14 cellular contexts compared by ENCODE assay signal in the genomic region with DNA sequence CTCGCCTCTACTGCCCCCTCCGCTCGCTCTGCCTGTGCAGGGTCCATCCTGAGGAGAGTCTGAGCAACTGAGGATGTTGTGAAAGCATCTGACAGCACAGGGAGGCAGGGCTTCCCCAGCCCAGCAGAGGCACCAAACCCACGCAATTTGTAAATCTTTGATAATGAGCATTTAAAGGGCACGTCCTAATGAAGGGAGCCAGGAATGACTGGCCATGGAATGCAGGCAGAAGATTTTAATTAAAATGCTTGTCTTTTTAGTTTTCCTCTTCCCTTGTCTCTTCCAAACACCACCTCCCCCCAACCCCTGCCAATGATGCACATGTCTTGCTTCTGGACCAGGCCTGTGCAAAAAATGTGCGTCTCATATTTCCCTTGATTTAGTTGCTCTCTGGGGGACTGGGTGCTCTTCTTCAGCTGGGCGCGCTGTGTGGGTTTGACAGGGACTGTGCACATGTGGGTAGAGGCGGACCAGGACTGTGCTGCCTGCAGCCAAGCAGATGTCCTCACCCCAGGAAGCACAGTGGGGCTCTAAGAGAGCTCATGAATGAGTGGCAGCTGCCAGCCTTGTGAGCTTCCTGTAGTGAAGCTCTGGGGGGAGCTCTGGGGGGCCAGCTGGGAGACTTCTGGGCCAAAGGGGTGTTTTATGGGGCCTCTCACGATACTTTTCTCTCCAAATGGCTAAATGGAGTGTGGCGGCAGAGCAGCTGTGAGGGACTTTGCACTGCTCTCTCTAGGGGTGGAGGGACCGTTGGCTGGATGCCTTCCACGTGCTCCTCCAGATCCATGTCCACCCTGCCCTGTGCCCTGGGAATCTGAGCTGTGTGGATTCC.
DNase-seq lines count a peak whose midpoint lies in the region; ATAC-seq and TF ChIP-seq lines count a peak whose summit lies in the region.
"Had no signal": no experiment of that assay in that cellular context is flagged by ENCODE, and none has a peak within 500 bp of the region (broad histone marks: within the 10 kb centered on the region; RNA-seq: fewer than 3 reads in every experiment).

No MANE protein-coding gene starts in this region.

- H3K9me3 Mint-ChIP-seq in activated naive CD4-positive, alpha-beta T cell treated with anti-CD3 and anti-CD28 coated beads for 36 hours = no peaks in the 10 kb centered on the region
- H3K9me3 Mint-ChIP-seq: stimulated activated naive CD8-positive, alpha-beta T cell treated with anti-CD3 and anti-CD28 coated beads, Interleukin-15, Interleukin-2, amounts not matched to agents 100 ng/mL and 50 ng/mL, for 24 hours had no signal

- H3K27ac Mint-ChIP-seq in activated naive CD4-positive, alpha-beta T cell treated with anti-CD3 and anti-CD28 coated beads for 36 hours = no peak overlapping the region
- H3K27ac Mint-ChIP-seq: stimulated activated naive CD8-positive, alpha-beta T cell treated with anti-CD3 and anti-CD28 coated beads, Interleukin-15, Interleukin-2, amounts not matched to agents 100 ng/mL and 50 ng/mL, for 24 hours had no signal

- H3K4me3 Mint-ChIP-seq in activated naive CD4-positive, alpha-beta T cell treated with anti-CD3 and anti-CD28 coated beads for 36 hours = no peak overlapping the region
- H3K4me3 Mint-ChIP-seq: stimulated activated naive CD8-positive, alpha-beta T cell treated with anti-CD3 and anti-CD28 coated beads, Interleukin-15, Interleukin-2, amounts not matched to agents 100 ng/mL and 50 ng/mL, for 24 hours had no signal

- DNase-seq in BJ (ENCODE audit: low read depth) = peak; percentile 96
- peak; percentile 81 to 91 for DNase-seq in NCI-H2081 (lab: John Stamatoyannopoulos, UW)
- peak in 58 of 61 donors; percentile 16 to 95 (median 78) for DNase-seq in caudate nucleus (lab: John Stamatoyannopoulos, UW)
- DNase-seq in myocyte (ENCODE audit: low read depth) = peak; percentile 28
- DNase-seq in activated naive CD4-positive, alpha-beta T cell treated with anti-CD3 and anti-CD28 coated beads for 36 hours = no peak
- DNase-seq in NCI-H2227 (lab: John Stamatoyannopoulos, UW; ENCODE audit: unreplicated experiment) = no peak
- no peak for DNase-seq in body of pancreas
- DNase-seq: activated T-cell treated with anti-CD3 and anti-CD28 coated beads, Interleukin-2, amount 50 U/mL, for 1 hour; Caco-2; cerebellar nuclear complex; heart left ventricle; mucosa of descending colon had no signal

- intact Hi-C loops in activated naive CD4-positive, alpha-beta T cell treated with anti-CD3 and anti-CD28 coated beads for 36 hours (cut with micrococcal nuclease) = no loop called here
- intact Hi-C loops in body of pancreas (cut with DNase I) = no loop called here

- CTCF ChIA-PET in BJ (lab: Yijun Ruan, JAX) = interaction anchor here (0.6 to 1.8 kb wide), 7 partner anchors 17 to 1877 kb away, joined by 3 to 6 read pairs (median 3); partner anchors contain the start of gene VSIG2
- CTCF ChIA-PET in activated naive CD4-positive, alpha-beta T cell treated with anti-CD3 and anti-CD28 coated beads for 36 hours (lab: Charles Lee) = no interaction called here

- no peaks in the 10 kb centered on the region for H3K36me3 Mint-ChIP-seq in activated naive CD4-positive, alpha-beta T cell treated with anti-CD3 and anti-CD28 coated beads for 36 hours (ENCODE audit: low read depth)

- POLR2A ChIA-PET in BJ (lab: Charles Lee) = no interaction called here

- no peak for TF ChIP-seq POLR2A in body of pancreas (IDR thresholded peaks at IDR 0.05)

- H3K27me3 ChIP-seq in BJ (ENCODE audit: control insufficient read depth, insufficient read depth, low read length) = no peaks in the 10 kb centered on the region
- no peaks in the 10 kb centered on the region for H3K27me3 ChIP-seq in body of pancreas

- H3K27me3 Mint-ChIP-seq in activated naive CD4-positive, alpha-beta T cell treated with anti-CD3 and anti-CD28 coated beads for 36 hours (ENCODE audit: low read depth) = peaks cover 3% of the 10 kb centered on the region

- H3K4me3 ChIP-seq in BJ (ENCODE audit: low read depth, low read length) (no peak overlapping the region), body of pancreas (no peak overlapping the region)
- H3K4me3 ChIP-seq: heart left ventricle, mucosa of descending colon had no signal

- 90 to 95% methylated on average over 11 to 13 of the region's 13 CpGs for WGBS in body of pancreas, 2 donors

- ATAC-seq in HG03097 (IDR thresholded peaks at IDR 0.05; ENCODE audit: low FRiP score, unreplicated experiment) = no peak
- ATAC-seq in body of pancreas = no peak
- ATAC-seq: mucosa of descending colon had no signal

- no peaks in the 10 kb centered on the region for H3K4me1 Mint-ChIP-seq in activated naive CD4-positive, alpha-beta T cell treated with anti-CD3 and anti-CD28 coated beads for 36 hours (ENCODE audit: low read depth)

- no peaks in the 10 kb centered on the region for H3K9me3 ChIP-seq in body of pancreas
- H3K9me3 ChIP-seq: Caco-2, heart left ventricle, mucosa of descending colon had no signal

- H3K27ac ChIP-seq in caudate nucleus (ENCODE audit: low read depth, low read length) (peak overlapping the region; percentile 52), body of pancreas (no peak overlapping the region)
- H3K27ac ChIP-seq: heart left ventricle had no signal

- H3K36me3 ChIP-seq in BJ (ENCODE audit: control insufficient read depth, insufficient read depth, low read length) (no peaks in the 10 kb centered on the region), body of pancreas (replicated peaks in 1 of 2; ENCODE audit: insufficient read depth in 1 of 2, low read depth in 2 of 2) (no peaks in the 10 kb centered on the region)
- H3K36me3 ChIP-seq: heart left ventricle had no signal

- H3K4me1 ChIP-seq in body of pancreas = peaks cover 33% of the 10 kb centered on the region
- H3K4me1 ChIP-seq: Caco-2, heart left ventricle had no signal

- peak; percentile 69 for TF ChIP-seq CTCF in BJ (IDR thresholded peaks at IDR 0.05; ENCODE audit: insufficient read depth, low read depth, low read length)
- no peak for TF ChIP-seq CTCF in body of pancreas (IDR thresholded peaks at IDR 0.05)

Comparison
In these comparisons a context has a peak if more than half of its experiments do, and no peak if none do; other contexts are left out.
1. DNase-seq: peak in BJ (single experiment), NCI-H2081 (2 of 2), caudate nucleus (58 of 61) and myocyte (single experiment); none in activated naive CD4-positive, alpha-beta T cell treated with anti-CD3 and anti-CD28 coated beads for 36 hours (single experiment), NCI-H2227 (single experiment) and body of pancreas (0 of 4).